Comparison of ENCODE assay signal across 12 cellular contexts in the genomic region with DNA sequence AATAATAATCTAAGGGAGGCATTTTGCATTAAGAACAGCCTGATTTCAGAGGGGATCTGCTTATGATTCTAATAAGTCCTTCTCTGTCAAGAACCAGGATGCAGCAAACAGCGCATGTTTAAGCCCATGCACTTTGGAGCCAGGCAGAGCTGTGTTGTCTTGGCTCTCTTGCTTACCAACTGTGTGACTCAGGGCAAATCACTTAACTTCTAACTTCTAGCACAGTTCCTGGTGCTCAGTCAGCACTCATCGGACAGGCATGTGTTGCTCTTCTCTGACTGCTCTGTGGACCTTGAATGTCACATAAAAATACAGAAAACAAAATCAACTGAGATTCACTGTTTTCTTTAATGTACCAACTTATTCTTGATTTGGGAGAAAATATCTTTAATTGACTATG. TPM values are rescaled to one million over a fixed set of nuclear protein-coding genes. Genes with fewer than 3 reads are reported as not detected.
DNase-seq lines count a peak whose midpoint lies in the region; ATAC-seq and TF ChIP-seq lines count a peak whose summit lies in the region.
"Had no signal": no experiment of that assay in that cellular context is flagged by ENCODE, and none has a peak within 500 bp of the region (broad histone marks: within the 10 kb centered on the region; RNA-seq: fewer than 3 reads in every experiment).

No MANE protein-coding gene starts in this region.

- H3K4me3 ChIP-seq in breast epithelium (no peak overlapping the region), mesenchymal stem cell (ENCODE audit: insufficient read depth in 1 of 2, low read depth in 1 of 2, low read length in 2 of 2) (peak overlapping the region in 1 of 2 experiments; percentile 40), uterus (no peak overlapping the region), ascending aorta (peak overlapping the region in 1 of 2 donors; percentile 1)

- no peak overlapping the region for H2AFZ ChIP-seq in mesenchymal stem cell (ENCODE audit: low read depth, low read length)

- H3K9me3 Mint-ChIP-seq in MCF 10A (ENCODE audit: unreplicated experiment): no peaks in the 10 kb centered on the region
- H3K9me3 Mint-ChIP-seq: activated naive CD4-positive, alpha-beta T cell treated with anti-CD3 and anti-CD28 coated beads, Interleukin-2, amount 50 U/mL, for 72 hours had no signal

- H3K27me3 Mint-ChIP-seq in MCF 10A (ENCODE audit: insufficient read depth, unreplicated experiment): no peaks in the 10 kb centered on the region

- H3K9ac ChIP-seq in mesenchymal stem cell (ENCODE audit: low read length): peak overlapping the region; percentile 45

- TF ChIP-seq CTCF in breast epithelium (IDR thresholded peaks at IDR 0.05): no peak
- no peak for TF ChIP-seq CTCF in MCF 10A (IDR thresholded peaks at IDR 0.05; ENCODE audit: unreplicated experiment)
- TF ChIP-seq CTCF in uterus (IDR thresholded peaks at IDR 0.05): no peak
- no peak for TF ChIP-seq CTCF in ascending aorta (IDR thresholded peaks at IDR 0.05)

- H3K27me3 ChIP-seq in breast epithelium: no peaks in the 10 kb centered on the region
- H3K27me3 ChIP-seq in mesenchymal stem cell (ENCODE audit: control insufficient read depth in 1 of 2, insufficient read depth in 1 of 2, low read length in 2 of 2): no peaks in the 10 kb centered on the region
- no peaks in the 10 kb centered on the region for H3K27me3 ChIP-seq in uterus
- H3K27me3 ChIP-seq in ascending aorta: no peaks in the 10 kb centered on the region

- intact Hi-C loops in breast epithelium (cut with DNase I; ENCODE audit: low total_unique reads) (no loop called here), MCF 10A (cut with micrococcal nuclease) (no loop called here), uterus (cut with DNase I; ENCODE audit: low total_unique reads) (no loop called here), ascending aorta (cut with DNase I) (no loop called here)

- POLR2A ChIA-PET in MCF 10A (lab: Yijun Ruan, JAX): no interaction called here

- no peak overlapping the region for H4K8ac ChIP-seq in mesenchymal stem cell (ENCODE audit: low read length)

- no peak overlapping the region for H3K4me2 ChIP-seq in mesenchymal stem cell (ENCODE audit: low read length, poor library complexity, severe bottlenecking)

- 30% methylated on average over 2 of the region's 2 CpGs for WGBS in mesenchymal stem cell

- no peak overlapping the region for H3K4ac ChIP-seq in mesenchymal stem cell (ENCODE audit: low read depth in 1 of 2, low read length in 2 of 2)

- no peak overlapping the region for H4K91ac ChIP-seq in mesenchymal stem cell (ENCODE audit: low read length)

- peak overlapping the region; percentile 45 to 51 for H3K27ac ChIP-seq in breast epithelium
- H3K27ac ChIP-seq in mesenchymal stem cell (ENCODE audit: low read length, poor library complexity, severe bottlenecking): no peak overlapping the region
- peak overlapping the region; percentile 72 to 82 for H3K27ac ChIP-seq in uterus
- no peak overlapping the region for H3K27ac ChIP-seq in ascending aorta

- H3K4me3 Mint-ChIP-seq in MCF 10A (ENCODE audit: unreplicated experiment): no peak overlapping the region

- no peak overlapping the region for H2AK5ac ChIP-seq in mesenchymal stem cell (ENCODE audit: low read length, severe bottlenecking)

- no peak overlapping the region for H3K27ac Mint-ChIP-seq in MCF 10A (ENCODE audit: low read depth, unreplicated experiment)
- H3K27ac Mint-ChIP-seq: activated naive CD4-positive, alpha-beta T cell treated with anti-CD3 and anti-CD28 coated beads, Interleukin-2, amount 50 U/mL, for 72 hours had no signal

- CTCF ChIA-PET in MCF 10A (lab: Yijun Ruan, JAX): no interaction called here

- H3K9me3 ChIP-seq in breast epithelium (no peaks in the 10 kb centered on the region), mesenchymal stem cell (ENCODE audit: control insufficient read depth, low read length) (no peaks in the 10 kb centered on the region), uterus (no peaks in the 10 kb centered on the region), ascending aorta (no peaks in the 10 kb centered on the region)

- peaks cover 0 to 5% of the 10 kb centered on the region in 2 donors for H3K4me1 ChIP-seq in breast epithelium
- peaks cover 5% of the 10 kb centered on the region for H3K4me1 ChIP-seq in mesenchymal stem cell (ENCODE audit: control insufficient read depth, insufficient read depth, low read depth, low read length)
- peaks cover 0 to 4% of the 10 kb centered on the region in 2 donors for H3K4me1 ChIP-seq in uterus
- H3K4me1 ChIP-seq in ascending aorta: peaks cover 0 to 10% of the 10 kb centered on the region in 2 donors

- H2BK12ac ChIP-seq in mesenchymal stem cell (ENCODE audit: low read length in 2 of 2): no peak overlapping the region

- H2BK120ac ChIP-seq in mesenchymal stem cell (ENCODE audit: low read depth, low read length): no peak overlapping the region

- no peak for DNase-seq in breast epithelium (ENCODE audit: low spot score in 2 of 2)
- no peak for DNase-seq in MCF 10A (ENCODE audit: unreplicated experiment)
- DNase-seq in fibroblast of gingiva (ENCODE audit: low read depth): peak; percentile 61
- peak; percentile 88 for DNase-seq in mesenchymal stem cell
- DNase-seq in uterus: peak; percentile 47 to 54
- DNase-seq in ascending aorta (ENCODE audit: low spot score in 2 of 2): no peak
- DNase-seq: GF-D8 had no signal

- TF ChIP-seq POLR2A in breast epithelium (IDR thresholded peaks at IDR 0.05) (no peak), uterus (IDR thresholded peaks at IDR 0.05) (no peak)

- no peaks in the 10 kb centered on the region for H3K4me1 Mint-ChIP-seq in MCF 10A (ENCODE audit: insufficient read depth, unreplicated experiment)

- H2BK15ac ChIP-seq in mesenchymal stem cell (ENCODE audit: low read depth, poor library complexity, severe bottlenecking): no peak overlapping the region

- H3K14ac ChIP-seq in mesenchymal stem cell (ENCODE audit: low read length in 2 of 2): no peak overlapping the region

- H3K23ac ChIP-seq in mesenchymal stem cell (ENCODE audit: low read length in 2 of 2): no peak overlapping the region

- H3K36me3 Mint-ChIP-seq in MCF 10A (ENCODE audit: insufficient read depth, unreplicated experiment): peaks cover 6% of the 10 kb centered on the region
- H3K36me3 Mint-ChIP-seq: activated naive CD4-positive, alpha-beta T cell treated with anti-CD3 and anti-CD28 coated beads, Interleukin-2, amount 50 U/mL, for 72 hours had no signal

- H3K79me1 ChIP-seq in mesenchymal stem cell (replicated peaks; ENCODE audit: low read length, poor library complexity, severe bottlenecking): no peaks in the 10 kb centered on the region

- H2BK5ac ChIP-seq in mesenchymal stem cell (ENCODE audit: low read depth, low read length, poor library complexity, severe bottlenecking): no peak overlapping the region

- H3K18ac ChIP-seq in mesenchymal stem cell (ENCODE audit: low read depth in 1 of 2, low read length in 2 of 2): peak overlapping the region in 1 of 2 experiments; percentile 0

- no peak for ATAC-seq in HG02571 (IDR thresholded peaks at IDR 0.05; ENCODE audit: unreplicated experiment)
- no peak for ATAC-seq in HG02981 (IDR thresholded peaks at IDR 0.05; ENCODE audit: unreplicated experiment)
- ATAC-seq: activated CD4-positive, CD25-positive, alpha-beta regulatory T cell treated with anti-CD3 and anti-CD28 coated beads, Interleukin-2, amount 50 U/mL, for 24 hours; activated naive CD4-positive, alpha-beta T cell treated with anti-CD3 and anti-CD28 coated beads, Interleukin-2, amount 50 U/mL, for 72 hours; Panc1 had no signal

- H3K36me3 ChIP-seq in breast epithelium (no peaks in the 10 kb centered on the region), mesenchymal stem cell (ENCODE audit: control insufficient read depth in 1 of 2, insufficient read depth in 2 of 2, low read depth in 1 of 2, low read length in 2 of 2) (no peaks in the 10 kb centered on the region), uterus (no peaks in the 10 kb centered on the region), ascending aorta (no peaks in the 10 kb centered on the region)

- no TSS peak for BruUV-seq in MCF 10A (replicated peaks; lab: Mats Ljungman, UMichigan)

RNA-seq across cellular contexts. Expression of gene CNN3, which starts 56.4 kb away (rescaled TPM):
- total RNA-seq in breast epithelium (100 to 1,000 TPM; 146 to 330 (median 195) TPM), MCF 10A (2022) (44.5 and 48.2 TPM in 2 replicates), uterus (100 to 1,000 TPM; 334 to 604 (median 452) TPM), ascending aorta (362 TPM)
- polyA plus RNA-seq in mesenchymal stem cell (2013, experiment 1 of 2): 226 TPM
- 232 TPM for polyA plus RNA-seq in mesenchymal stem cell (2013, experiment 2 of 2)

Comparison
In these comparisons a context has a peak if more than half of its experiments do, and no peak if none do; other contexts are left out.
1. DNase-seq: peak in fibroblast of gingiva (single experiment), mesenchymal stem cell (single experiment) and uterus (2 of 2); none in breast epithelium (0 of 2), MCF 10A (single experiment) and ascending aorta (0 of 2).
2. H3K27ac ChIP-seq: peak in breast epithelium (2 of 2) and uterus (2 of 2); none in mesenchymal stem cell (single experiment) and ascending aorta (0 of 2).